In the genomic region with DNA sequence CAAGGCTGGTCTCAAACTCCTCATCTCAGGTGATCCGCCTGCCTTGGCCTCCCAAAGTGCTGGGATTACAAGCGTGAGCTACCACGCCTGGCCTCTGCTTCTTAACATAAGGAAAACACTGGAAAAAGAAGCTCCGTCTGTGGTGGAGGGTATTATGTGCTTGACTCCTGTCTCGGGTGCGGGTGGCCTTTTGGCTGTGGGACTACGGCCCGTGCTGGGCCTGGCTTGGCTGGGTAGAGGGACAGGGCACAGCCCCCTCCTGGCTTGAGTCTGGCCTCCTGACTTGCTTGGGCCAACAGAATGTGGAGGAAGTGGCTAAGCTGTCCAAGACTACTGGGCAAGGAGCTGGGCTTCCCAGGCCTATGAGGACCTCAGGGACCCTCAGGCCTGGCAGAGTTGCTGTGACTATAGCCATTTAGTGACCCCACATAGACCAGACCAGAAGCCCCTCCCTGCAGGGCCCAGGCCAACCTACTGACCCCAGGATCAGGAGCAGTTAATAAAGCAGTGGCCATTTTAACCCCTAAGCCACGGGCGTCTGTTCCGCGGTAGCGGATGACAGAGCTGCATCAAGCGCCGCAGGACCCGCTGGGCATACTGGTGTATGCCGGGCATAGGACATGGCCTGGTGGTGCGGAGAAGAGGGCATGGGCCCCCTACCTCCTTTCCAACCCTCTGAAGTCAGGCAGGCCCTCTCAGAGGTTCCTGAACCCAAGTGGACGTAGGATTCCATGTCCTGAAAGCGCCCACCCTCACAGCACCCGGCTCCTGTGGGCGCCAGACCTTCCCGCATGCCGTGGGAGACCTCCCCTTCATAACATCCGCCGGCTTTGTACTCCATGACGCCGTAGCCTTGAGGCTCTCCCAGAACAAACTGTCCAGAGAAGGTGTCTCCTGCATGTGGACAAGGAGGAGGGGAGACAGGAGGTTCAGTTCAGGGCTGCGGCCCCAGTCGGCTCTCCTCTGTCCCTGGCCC, we compare ENCODE assay signal across 21 cellular contexts. TPM values are rescaled to one million over a fixed set of nuclear protein-coding genes. Genes with fewer than 3 reads are reported as not detected.
A peak's percentile ranks its signal among the peaks of the same experiment; 100 is the strongest.
DNase-seq lines count a peak whose midpoint lies in the region; ATAC-seq and TF ChIP-seq lines count a peak whose summit lies in the region.
"Had no signal": no experiment of that assay in that cellular context is flagged by ENCODE, and none has a peak within 500 bp of the region (broad histone marks: within the 10 kb centered on the region; RNA-seq: fewer than 3 reads in every experiment).

No MANE protein-coding gene starts in this region.

- H3K27me3 ChIP-seq in SU-DHL-6 (ENCODE audit: low read length) (no peaks in the 10 kb centered on the region), lower lobe of right lung (ENCODE audit: low read depth) (no peaks in the 10 kb centered on the region), transverse colon (no peaks in the 10 kb centered on the region), foreskin keratinocyte (no peaks in the 10 kb centered on the region)
- H3K27me3 ChIP-seq: neural progenitor cell, Peyer's patch, tibial nerve had no signal

- H2AFZ ChIP-seq in SU-DHL-6 (ENCODE audit: low read depth, low read length, severe bottlenecking), result no peak overlapping the region
- H2AFZ ChIP-seq: neural progenitor cell had no signal

- intact Hi-C loops in Right ventricle myocardium inferior (cut with DNase I), result no loop called here
- intact Hi-C loops in cardiac septum (cut with DNase I), result loop anchor here (10.0 kb wide), 1 partner anchor 72 kb away; no protein-coding TSS in a partner anchor
- intact Hi-C loops in lower lobe of right lung (cut with DNase I), result no loop called here
- intact Hi-C loops in transverse colon (cut with DNase I; ENCODE audit: low total_unique reads), result loop anchor here (5.0 kb wide), 1 partner anchor 55 kb away; no protein-coding TSS in a partner anchor

- H3K36me3 ChIP-seq in SU-DHL-6 (ENCODE audit: low read length) (no peaks in the 10 kb centered on the region), lower lobe of right lung (peaks cover 6% of the 10 kb centered on the region), transverse colon (no peaks in the 10 kb centered on the region)
- H3K36me3 ChIP-seq: neural progenitor cell, Peyer's patch had no signal

- H3K9me3 ChIP-seq in SU-DHL-6 (ENCODE audit: insufficient read depth, low read length) (no peaks in the 10 kb centered on the region), lower lobe of right lung (no peaks in the 10 kb centered on the region), transverse colon (no peaks in the 10 kb centered on the region)
- H3K9me3 ChIP-seq: A549, Peyer's patch, tibial nerve had no signal

- 90 to 96% methylated on average over 4 to 30 of the region's 30 CpGs for WGBS in transverse colon (ENCODE audit: low coverage in 1 of 2), 2 donors

- H3K4me1 ChIP-seq in lower lobe of right lung (peaks cover 12% of the 10 kb centered on the region), transverse colon (peaks cover 7 to 14% (median 10%) of the 10 kb centered on the region in 4 donors), foreskin keratinocyte (no peaks in the 10 kb centered on the region)

- ATAC-seq in Right ventricle myocardium inferior (no peak), lower lobe of right lung (no peak), foreskin keratinocyte (no peak)
- ATAC-seq: A549; left lobe of liver; stimulated activated naive CD8-positive, alpha-beta T cell treated with anti-CD3 and anti-CD28 coated beads, Interleukin-15, amount 100 ng/mL, for 72 hours had no signal

- H3K27ac ChIP-seq in SU-DHL-6 (ENCODE audit: low read depth, low read length), result peak overlapping the region; percentile 91
- H3K27ac ChIP-seq in lower lobe of right lung, result no peak overlapping the region
- no peak overlapping the region for H3K27ac ChIP-seq in transverse colon
- no peak overlapping the region for H3K27ac ChIP-seq in foreskin keratinocyte
- H3K27ac ChIP-seq: A549, HL-60, neural progenitor cell, SK-N-MC, tibial nerve had no signal

- no peak for TF ChIP-seq EP300 in transverse colon (IDR thresholded peaks at IDR 0.05; ENCODE audit: low read depth)

- peak overlapping the region; percentile 58 for H3K4me2 ChIP-seq in SU-DHL-6 (ENCODE audit: low read depth, low read length, poor library complexity, severe bottlenecking)
- H3K4me2 ChIP-seq: A549, neural progenitor cell had no signal

- in situ Hi-C loops in transverse colon (cut with MboI; ENCODE audit: low pct_ligation_motif_present in 1 of 4, low pct_unique_long_range_greater_than_20kb in 1 of 4, low sequenced_read_pairs in 3 of 4), result loop anchor here in 3 of 4 donors (5.0 to 10.0 kb wide), 2 partner anchors 190 to 192 kb away; partner anchors contain the start of gene FAAP20 (in 2 of the 3)

- H4K20me1 ChIP-seq in SU-DHL-6 (ENCODE audit: low read depth, low read length), result no peaks in the 10 kb centered on the region

- DNase-seq in Right ventricle myocardium inferior (ENCODE audit: missing footprints), result peak; percentile 60
- no peak for DNase-seq in cardiac septum (ENCODE audit: low spot score)
- DNase-seq in lower lobe of right lung, result peak; percentile 41
- peak; percentile 5 for DNase-seq in transverse colon
- DNase-seq in foreskin keratinocyte, result no peak
- DNase-seq in NCI-H1105 treated with DMSO at 0.1 percent for 48 hours (lab: John Stamatoyannopoulos, UW), result no peak
- no peak for DNase-seq in activated CD4-positive, CD25-positive, alpha-beta regulatory T cell treated with anti-CD3 and anti-CD28 coated beads, Interleukin-2, amount 50 U/mL, for 72 hours
- DNase-seq: activated CD4-positive, alpha-beta T cell treated with anti-CD3 and anti-CD28 coated beads, Interleukin-2, amount 10 ng/mL, durations not matched to agents 7 days and 5 days; cortex of kidney; EL; NCI-H1092 treated with DMSO at 0.1 percent for 48 hours; stimulated activated CD4-positive, alpha-beta T cell treated with anti-CD3 and anti-CD28 coated beads, Interleukin-4, amount 100 ng/mL, for 4 hours; stimulated activated naive CD8-positive, alpha-beta T cell treated with anti-CD3 and anti-CD28 coated beads, Interleukin-15, amount 100 ng/mL, for 72 hours had no signal

- TF ChIP-seq CTCF in SU-DHL-6 (IDR thresholded peaks at IDR 0.05; ENCODE audit: insufficient read depth, low read length, poor library complexity, severe bottlenecking) (no peak), lower lobe of right lung (IDR thresholded peaks at IDR 0.05) (no peak), transverse colon (IDR thresholded peaks at IDR 0.05) (no peak), foreskin keratinocyte (conservative IDR thresholded peaks at IDR 0.05) (no peak)

- H3K9ac ChIP-seq in SU-DHL-6 (ENCODE audit: low read length), result peak overlapping the region; percentile 50
- H3K9ac ChIP-seq: neural progenitor cell had no signal

- peaks cover 4% of the 10 kb centered on the region; the same call in 1 of the 2 replicates for H3K79me2 ChIP-seq in SU-DHL-6 (ENCODE audit: insufficient read depth, low read length)

- H3K4me3 ChIP-seq in SU-DHL-6 (ENCODE audit: insufficient read depth, low read length, poor library complexity, severe bottlenecking) (no peak overlapping the region), lower lobe of right lung (no peak overlapping the region), transverse colon (no peak overlapping the region)
- H3K4me3 ChIP-seq: A549, neural progenitor cell, Peyer's patch, SK-N-MC, tibial nerve had no signal

- H3K9me2 ChIP-seq in SU-DHL-6 (replicated peaks; ENCODE audit: insufficient read depth, low read length), result no peaks in the 10 kb centered on the region

- H3F3A ChIP-seq in SU-DHL-6 (ENCODE audit: insufficient read depth), result peaks cover 15% of the 10 kb centered on the region

- TF ChIP-seq POLR2A in transverse colon (IDR thresholded peaks at IDR 0.05), result no peak

RNA-seq across cellular contexts. Expression of gene MORN1, which starts 4.4 kb away (rescaled TPM):
- total RNA-seq in Right ventricle myocardium inferior, result 4.9 TPM
- total RNA-seq in cardiac septum, result 3.6 TPM
- total RNA-seq in lower lobe of right lung, result 13.4 TPM
- total RNA-seq in transverse colon, result 10 to 100 TPM in 3 of 4 donors, 1 to 10 TPM in 1; 3.0 to 34.0 (median 12.5) TPM
- total RNA-seq in foreskin keratinocyte, result 5.3 and 5.9 TPM in 2 replicates
- polyA plus RNA-seq in foreskin keratinocyte, result 2.1 and 2.2 TPM in 2 replicates

RNA-seq across cellular contexts. Expression of gene RER1, which starts 4.7 kb away (rescaled TPM):
- total RNA-seq in Right ventricle myocardium inferior (85.8 TPM), cardiac septum (81.9 TPM), lower lobe of right lung (133 TPM), transverse colon (100 to 1,000 TPM in 3 of 4 donors, 10 to 100 TPM in 1; 36.2 to 129 (median 111) TPM), foreskin keratinocyte (140 and 161 TPM in 2 replicates)
- polyA plus RNA-seq in foreskin keratinocyte, result 205 and 223 TPM in 2 replicates

RNA-seq across cellular contexts. Expression of gene PEX10, which starts 25.4 kb away (rescaled TPM):
- total RNA-seq in Right ventricle myocardium inferior (14.5 TPM), cardiac septum (18.1 TPM), lower lobe of right lung (12.4 TPM), transverse colon (10 to 100 TPM; 16.9 to 28.8 (median 21.3) TPM), foreskin keratinocyte (28.5 and 31.1 TPM in 2 replicates)
- polyA plus RNA-seq in foreskin keratinocyte, result 27.1 and 27.7 TPM in 2 replicates

Comparison
In these comparisons a context has a peak if more than half of its experiments do, and no peak if none do; other contexts are left out.
1. DNase-seq: peak in Right ventricle myocardium inferior (single experiment), lower lobe of right lung (single experiment) and transverse colon (single experiment); none in cardiac septum (single experiment), foreskin keratinocyte (0 of 2), NCI-H1105 treated with DMSO at 0.1 percent for 48 hours (single experiment) and activated CD4-positive, CD25-positive, alpha-beta regulatory T cell treated with anti-CD3 and anti-CD28 coated beads, Interleukin-2, amount 50 U/mL, for 72 hours (single experiment).
2. intact Hi-C loops: an anchor here in cardiac septum (10.0 kb wide) and transverse colon (5.0 kb wide); none called in Right ventricle myocardium inferior and lower lobe of right lung.